In genomic region chr4:75726577-75726976, GRCh38 we compare ENCODE assay signal across 10 cellular contexts. TPM values are rescaled to one million over a fixed set of nuclear protein-coding genes. Genes with fewer than 3 reads are reported as not detected.
DNase-seq lines count a peak whose midpoint lies in the region; ATAC-seq and TF ChIP-seq lines count a peak whose summit lies in the region.
"Had no signal": no experiment of that assay in that cellular context is flagged by ENCODE, and none has a peak within 500 bp of the region (broad histone marks: within the 10 kb centered on the region; RNA-seq: fewer than 3 reads in every experiment).

No MANE protein-coding gene starts in this region.

- no peak for DNase-seq in activated naive CD4-positive, alpha-beta T cell treated with anti-CD3 and anti-CD28 coated beads, Interleukin-2, amount 10 ng/mL, durations not matched to agents 7 days and 5 days
- DNase-seq in activated naive CD4-positive, alpha-beta T cell treated with anti-CD3 and anti-CD28 coated beads, Interleukin-2, amount 50 U/mL, for 72 hours (ENCODE audit: low spot score in 2 of 2) = no peak
- no peak for DNase-seq in activated CD8-positive, alpha-beta T cell treated with anti-CD3 and anti-CD28 coated beads, Interleukin-2, amount 10 ng/mL, durations not matched to agents 7 days and 5 days
- no peak for DNase-seq in thoracic aorta (ENCODE audit: low spot score)
- DNase-seq in dorsolateral prefrontal cortex = no peak
- DNase-seq in activated CD8-positive, alpha-beta memory T cell treated with anti-CD3 and anti-CD28 coated beads, Interleukin-2, amount 50 U/mL, for 48 hours = no peak
- DNase-seq in NCI-H748 treated with DMSO at 0.1 percent for 48 hours (lab: John Stamatoyannopoulos, UW) = no peak
- DNase-seq: DMS79, NCI-H1105 had no signal

- H3K27me3 Mint-ChIP-seq in activated naive CD4-positive, alpha-beta T cell treated with anti-CD3 and anti-CD28 coated beads, Interleukin-2, amount 10 ng/mL, durations not matched to agents 7 days and 5 days = peaks cover 5% of the 10 kb centered on the region
- H3K27me3 Mint-ChIP-seq in activated CD8-positive, alpha-beta T cell treated with anti-CD3 and anti-CD28 coated beads, Interleukin-2, amount 10 ng/mL, durations not matched to agents 7 days and 5 days (ENCODE audit: low read depth) = no peaks in the 10 kb centered on the region

- H3K9me3 ChIP-seq in iPS-15b (ENCODE audit: control insufficient read depth, insufficient read depth, low read length) (no peaks in the 10 kb centered on the region), thoracic aorta (no peaks in the 10 kb centered on the region)

- no peak overlapping the region for H3K27ac Mint-ChIP-seq in activated naive CD4-positive, alpha-beta T cell treated with anti-CD3 and anti-CD28 coated beads, Interleukin-2, amount 10 ng/mL, durations not matched to agents 7 days and 5 days
- peak overlapping the region in 1 of 2 donors; percentile 99 for H3K27ac Mint-ChIP-seq in activated naive CD4-positive, alpha-beta T cell treated with anti-CD3 and anti-CD28 coated beads, Interleukin-2, amount 50 U/mL, for 72 hours
- H3K27ac Mint-ChIP-seq in activated CD8-positive, alpha-beta T cell treated with anti-CD3 and anti-CD28 coated beads, Interleukin-2, amount 10 ng/mL, durations not matched to agents 7 days and 5 days = no peak overlapping the region

- peaks cover 54% of the 10 kb centered on the region for H3K4me1 Mint-ChIP-seq in activated naive CD4-positive, alpha-beta T cell treated with anti-CD3 and anti-CD28 coated beads, Interleukin-2, amount 10 ng/mL, durations not matched to agents 7 days and 5 days
- H3K4me1 Mint-ChIP-seq in activated CD8-positive, alpha-beta T cell treated with anti-CD3 and anti-CD28 coated beads, Interleukin-2, amount 10 ng/mL, durations not matched to agents 7 days and 5 days (ENCODE audit: low read depth) = peaks cover 40% of the 10 kb centered on the region

- POLR2A ChIA-PET in activated CD8-positive, alpha-beta T cell treated with anti-CD3 and anti-CD28 coated beads, Interleukin-2, amount 10 ng/mL, durations not matched to agents 7 days and 5 days (lab: Charles Lee) = interaction anchor here (0.7 to 1.4 kb wide), 3 partner anchors 14 to 213 kb away, joined by 3 to 4 read pairs (median 4); partner anchors contain the start of genes G3BP2, RCHY1 and THAP6

- peak overlapping the region; percentile 19 for H3K4me3 Mint-ChIP-seq in activated naive CD4-positive, alpha-beta T cell treated with anti-CD3 and anti-CD28 coated beads, Interleukin-2, amount 10 ng/mL, durations not matched to agents 7 days and 5 days
- peak overlapping the region; percentile 99 for H3K4me3 Mint-ChIP-seq in activated CD8-positive, alpha-beta T cell treated with anti-CD3 and anti-CD28 coated beads, Interleukin-2, amount 10 ng/mL, durations not matched to agents 7 days and 5 days

- CTCF ChIA-PET in activated naive CD4-positive, alpha-beta T cell treated with anti-CD3 and anti-CD28 coated beads, Interleukin-2, amount 10 ng/mL, durations not matched to agents 7 days and 5 days (lab: Charles Lee) = interaction anchor here (1.2 kb wide), 1 partner anchor 72 kb away, joined by 3 read pairs; no protein-coding TSS in a partner anchor
- CTCF ChIA-PET in activated CD8-positive, alpha-beta T cell treated with anti-CD3 and anti-CD28 coated beads, Interleukin-2, amount 10 ng/mL, durations not matched to agents 7 days and 5 days (lab: Charles Lee) = interaction anchor here (0.6 to 2.0 kb wide), 6 partner anchors 13 to 211 kb away, joined by 3 to 9 read pairs (median 4); partner anchors contain the start of genes RCHY1 and THAP6

- intact Hi-C loops in dorsolateral prefrontal cortex (cut with DNase I) = loop anchor here (10.0 kb wide), 2 partner anchors 118 to 212 kb away; partner anchors contain the start of genes RCHY1 (in 1 of the 2) and THAP6 (in 1 of the 2)

- ATAC-seq in activated naive CD4-positive, alpha-beta T cell treated with anti-CD3 and anti-CD28 coated beads, Interleukin-2, amount 50 U/mL, for 72 hours = no peak
- no peak for ATAC-seq in activated CD8-positive, alpha-beta T cell treated with anti-CD3 and anti-CD28 coated beads, Interleukin-2, amount 10 ng/mL, durations not matched to agents 7 days and 5 days
- no peak for ATAC-seq in thoracic aorta (ENCODE audit: insufficient number of reproducible peaks, low FRiP score, low read depth)

- no peak overlapping the region for H3K9ac ChIP-seq in iPS-15b (ENCODE audit: low read depth, low read length)

- H3K4me1 ChIP-seq in iPS-15b (ENCODE audit: control insufficient read depth, insufficient read depth, low read length) (peaks cover 15% of the 10 kb centered on the region), thoracic aorta (ENCODE audit: control insufficient read depth in 1 of 2, low read depth in 2 of 2) (peaks cover 32 to 69% of the 10 kb centered on the region in 2 donors)

- H3K36me3 ChIP-seq in iPS-15b (ENCODE audit: control insufficient read depth, insufficient read depth, low read length) (no peaks in the 10 kb centered on the region), thoracic aorta (no peaks in the 10 kb centered on the region)

- TF ChIP-seq CTCF in thoracic aorta (IDR thresholded peaks at IDR 0.05) = no peak
- TF ChIP-seq CTCF in dorsolateral prefrontal cortex (IDR thresholded peaks at IDR 0.05 in 54 of 56, conservative IDR thresholded peaks at IDR 0.05 in 2 of 56; ENCODE audit: low read depth in 1 of 56, partially characterized antibody in 56 of 56) = no peak

- H3K9me3 Mint-ChIP-seq in activated naive CD4-positive, alpha-beta T cell treated with anti-CD3 and anti-CD28 coated beads, Interleukin-2, amount 10 ng/mL, durations not matched to agents 7 days and 5 days = no peaks in the 10 kb centered on the region
- no peaks in the 10 kb centered on the region for H3K9me3 Mint-ChIP-seq in activated naive CD4-positive, alpha-beta T cell treated with anti-CD3 and anti-CD28 coated beads, Interleukin-2, amount 50 U/mL, for 72 hours
- no peaks in the 10 kb centered on the region for H3K9me3 Mint-ChIP-seq in activated CD8-positive, alpha-beta T cell treated with anti-CD3 and anti-CD28 coated beads, Interleukin-2, amount 10 ng/mL, durations not matched to agents 7 days and 5 days (ENCODE audit: insufficient read depth)

- peak overlapping the region; percentile 60 to 94 for H3K27ac ChIP-seq in thoracic aorta
- peak overlapping the region in 1 of 59 donors; percentile 11 for H3K27ac ChIP-seq in dorsolateral prefrontal cortex

- H3K4me3 ChIP-seq in iPS-15b (ENCODE audit: low read depth, low read length) = peak overlapping the region; percentile 97
- peak overlapping the region; percentile 81 for H3K4me3 ChIP-seq in thoracic aorta
- H3K4me3 ChIP-seq in dorsolateral prefrontal cortex = peak overlapping the region in 21 of 59 donors; percentile 1 to 98 (median 81)

- H3K27me3 ChIP-seq in iPS-15b (ENCODE audit: control insufficient read depth, insufficient read depth, low read length) = no peaks in the 10 kb centered on the region
- no peaks in the 10 kb centered on the region for H3K27me3 ChIP-seq in thoracic aorta (replicated peaks; ENCODE audit: insufficient read depth)
- H3K27me3 ChIP-seq in dorsolateral prefrontal cortex = no peaks in the 10 kb centered on the region

- peaks cover 19% of the 10 kb centered on the region for H3K36me3 Mint-ChIP-seq in activated naive CD4-positive, alpha-beta T cell treated with anti-CD3 and anti-CD28 coated beads, Interleukin-2, amount 10 ng/mL, durations not matched to agents 7 days and 5 days
- H3K36me3 Mint-ChIP-seq in activated naive CD4-positive, alpha-beta T cell treated with anti-CD3 and anti-CD28 coated beads, Interleukin-2, amount 50 U/mL, for 72 hours = peaks cover 10 to 22% of the 10 kb centered on the region in 2 donors
- H3K36me3 Mint-ChIP-seq in activated CD8-positive, alpha-beta T cell treated with anti-CD3 and anti-CD28 coated beads, Interleukin-2, amount 10 ng/mL, durations not matched to agents 7 days and 5 days (ENCODE audit: low read depth) = peaks cover 10% of the 10 kb centered on the region

RNA-seq across cellular contexts. Expression of gene USO1, which starts 2.2 kb away (rescaled TPM):
- total RNA-seq in activated naive CD4-positive, alpha-beta T cell treated with anti-CD3 and anti-CD28 coated beads, Interleukin-2, amount 50 U/mL, for 72 hours = 10 to 100 TPM; 44.7 to 50.6 TPM
- 10 to 100 TPM; 32.5 to 37.5 TPM for total RNA-seq in activated CD8-positive, alpha-beta T cell treated with anti-CD3 and anti-CD28 coated beads, Interleukin-2, amount 10 ng/mL, durations not matched to agents 7 days and 5 days
- total RNA-seq in thoracic aorta (10 to 100 TPM; 68.0 to 85.9 TPM), dorsolateral prefrontal cortex (10 to 100 TPM; 29.0 to 63.1 (median 46.5) TPM)

RNA-seq across cellular contexts. Expression of gene G3BP2, which starts 53.4 kb away (rescaled TPM):
- 100 to 1,000 TPM; 118 to 122 TPM for total RNA-seq in activated naive CD4-positive, alpha-beta T cell treated with anti-CD3 and anti-CD28 coated beads, Interleukin-2, amount 50 U/mL, for 72 hours
- 100 to 1,000 TPM; 173 to 178 TPM for total RNA-seq in activated CD8-positive, alpha-beta T cell treated with anti-CD3 and anti-CD28 coated beads, Interleukin-2, amount 10 ng/mL, durations not matched to agents 7 days and 5 days
- total RNA-seq in thoracic aorta (100 to 1,000 TPM in 1 of 2 donors, 10 to 100 TPM in 1; 71.9 to 126 TPM), dorsolateral prefrontal cortex (100 to 1,000 TPM; 105 to 375 (median 251) TPM)
